ENCODE assay signal across 12 cellular contexts in the genomic region with DNA sequence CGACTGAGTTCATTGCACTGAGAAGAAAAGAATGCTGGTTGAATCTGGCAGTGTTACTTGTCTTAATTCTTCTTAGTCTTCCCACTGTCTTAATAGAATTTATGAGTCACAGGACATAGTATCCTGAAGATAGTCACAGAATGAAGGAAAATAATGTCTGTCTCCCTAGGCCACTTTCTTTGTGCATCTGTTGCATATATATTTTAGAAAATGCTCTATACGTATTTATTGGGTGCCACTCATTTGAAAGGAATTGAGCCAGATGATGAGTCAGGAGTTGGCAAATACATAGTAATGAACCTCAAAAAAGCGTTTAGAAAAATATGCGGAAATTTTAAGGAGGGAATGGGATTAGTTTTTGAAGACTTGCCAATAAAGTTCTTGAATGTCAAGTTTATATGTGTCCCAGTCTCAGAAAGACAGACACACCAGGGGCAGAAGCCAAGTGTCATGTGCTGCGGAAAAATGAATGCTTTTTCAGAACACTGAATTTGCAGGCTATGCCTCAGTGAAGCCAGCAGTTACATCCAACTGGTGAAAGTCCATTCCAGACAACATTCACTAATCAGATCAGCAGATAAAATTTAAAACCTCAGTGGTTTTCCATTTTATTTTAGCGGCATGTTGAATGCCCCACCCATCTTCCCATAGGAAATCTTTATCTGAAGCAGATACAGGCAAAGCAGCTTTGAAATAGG.
DNase-seq lines count a peak whose midpoint lies in the region; ATAC-seq and TF ChIP-seq lines count a peak whose summit lies in the region.
"Had no signal": no experiment of that assay in that cellular context is flagged by ENCODE, and none has a peak within 500 bp of the region (broad histone marks: within the 10 kb centered on the region; RNA-seq: fewer than 3 reads in every experiment).

No MANE protein-coding gene starts in this region.

- peak overlapping the region; percentile 70 for H3K27ac Mint-ChIP-seq in HFFc6
- H3K27ac Mint-ChIP-seq in effector memory CD8-positive, alpha-beta T cell = no peak overlapping the region
- H3K27ac Mint-ChIP-seq in activated naive CD4-positive, alpha-beta T cell treated with anti-CD3 and anti-CD28 coated beads, Interleukin-2, amount 50 U/mL, for 72 hours = no peak overlapping the region

- ATAC-seq in left ventricle myocardium superior (peak; percentile 57), GM19395 (IDR thresholded peaks at IDR 0.05; ENCODE audit: unreplicated experiment) (no peak)
- ATAC-seq in effector memory CD8-positive, alpha-beta T cell (replicated peaks) = no peak
- ATAC-seq in activated naive CD4-positive, alpha-beta T cell treated with anti-CD3 and anti-CD28 coated beads, Interleukin-2, amount 50 U/mL, for 72 hours = no peak

- intact Hi-C loops in left ventricle myocardium superior (cut with micrococcal nuclease) = no loop called here
- intact Hi-C loops in posterior vena cava (cut with DNase I) = no loop called here

- no peaks in the 10 kb centered on the region for H3K9me3 Mint-ChIP-seq in HFFc6
- peaks cover 0 to 3% of the 10 kb centered on the region in 2 donors for H3K9me3 Mint-ChIP-seq in effector memory CD8-positive, alpha-beta T cell
- no peaks in the 10 kb centered on the region for H3K9me3 Mint-ChIP-seq in activated naive CD4-positive, alpha-beta T cell treated with anti-CD3 and anti-CD28 coated beads, Interleukin-2, amount 50 U/mL, for 72 hours

- H3K36me3 Mint-ChIP-seq in HFFc6 (ENCODE audit: low read depth) = peaks cover 50% of the 10 kb centered on the region
- H3K36me3 Mint-ChIP-seq in effector memory CD8-positive, alpha-beta T cell (ENCODE audit: insufficient read depth) = no peaks in the 10 kb centered on the region
- H3K36me3 Mint-ChIP-seq in activated naive CD4-positive, alpha-beta T cell treated with anti-CD3 and anti-CD28 coated beads, Interleukin-2, amount 50 U/mL, for 72 hours = no peaks in the 10 kb centered on the region

- peak overlapping the region; percentile 67 for H3K4me3 Mint-ChIP-seq in HFFc6
- no peak overlapping the region for H3K4me3 Mint-ChIP-seq in effector memory CD8-positive, alpha-beta T cell

- H3K4me3 ChIP-seq in astrocyte of the cerebellum (ENCODE audit: low read depth, low read length) = no peak overlapping the region
- H3K4me3 ChIP-seq: upper lobe of left lung had no signal

- peaks cover 59% of the 10 kb centered on the region for H3K4me1 Mint-ChIP-seq in HFFc6 (ENCODE audit: low read depth)
- peaks cover 0 to 7% of the 10 kb centered on the region in 2 donors for H3K4me1 Mint-ChIP-seq in effector memory CD8-positive, alpha-beta T cell (ENCODE audit: low read depth in 2 of 2)

- in situ Hi-C loops in astrocyte of the cerebellum (cut with HindIII; ENCODE audit: low sequenced_read_pairs) = no loop called here

- no peaks in the 10 kb centered on the region for H3K27me3 Mint-ChIP-seq in HFFc6 (ENCODE audit: insufficient read depth)
- no peaks in the 10 kb centered on the region for H3K27me3 Mint-ChIP-seq in effector memory CD8-positive, alpha-beta T cell

- no peak for TF ChIP-seq CTCF in HFFc6 (IDR thresholded peaks at IDR 0.05)
- TF ChIP-seq CTCF in astrocyte of the cerebellum (IDR thresholded peaks at IDR 0.05; ENCODE audit: low read depth, low read length, missing control alignments) = no peak

- DNase-seq in A172 (ENCODE audit: low spot score) (peak; percentile 69), HFFc6 (peak; percentile 90), astrocyte of the cerebellum (ENCODE audit: low read depth) (peak; percentile 23), left ventricle myocardium superior (no peak), posterior vena cava (ENCODE audit: low spot score) (no peak)
- no peak for DNase-seq in effector memory CD8-positive, alpha-beta T cell
- no peak for DNase-seq in activated naive CD4-positive, alpha-beta T cell treated with anti-CD3 and anti-CD28 coated beads, Interleukin-2, amount 50 U/mL, for 72 hours (ENCODE audit: low spot score in 2 of 2)
- DNase-seq: DMS79 treated with DMSO at 0.1 percent for 48 hours, Karpas-422, NCI-H2171 treated with DMSO at 0.1 percent for 48 hours, upper lobe of left lung had no signal

Comparison
In these comparisons a context has a peak if more than half of its experiments do, and no peak if none do; other contexts are left out.
1. DNase-seq: peak in A172 (single experiment), HFFc6 (single experiment) and astrocyte of the cerebellum (single experiment); none in left ventricle myocardium superior (single experiment), posterior vena cava (single experiment), effector memory CD8-positive, alpha-beta T cell (0 of 3) and activated naive CD4-positive, alpha-beta T cell treated with anti-CD3 and anti-CD28 coated beads, Interleukin-2, amount 50 U/mL, for 72 hours (0 of 2).